ENCODE assay signal across 1 cellular context in the genomic region with DNA sequence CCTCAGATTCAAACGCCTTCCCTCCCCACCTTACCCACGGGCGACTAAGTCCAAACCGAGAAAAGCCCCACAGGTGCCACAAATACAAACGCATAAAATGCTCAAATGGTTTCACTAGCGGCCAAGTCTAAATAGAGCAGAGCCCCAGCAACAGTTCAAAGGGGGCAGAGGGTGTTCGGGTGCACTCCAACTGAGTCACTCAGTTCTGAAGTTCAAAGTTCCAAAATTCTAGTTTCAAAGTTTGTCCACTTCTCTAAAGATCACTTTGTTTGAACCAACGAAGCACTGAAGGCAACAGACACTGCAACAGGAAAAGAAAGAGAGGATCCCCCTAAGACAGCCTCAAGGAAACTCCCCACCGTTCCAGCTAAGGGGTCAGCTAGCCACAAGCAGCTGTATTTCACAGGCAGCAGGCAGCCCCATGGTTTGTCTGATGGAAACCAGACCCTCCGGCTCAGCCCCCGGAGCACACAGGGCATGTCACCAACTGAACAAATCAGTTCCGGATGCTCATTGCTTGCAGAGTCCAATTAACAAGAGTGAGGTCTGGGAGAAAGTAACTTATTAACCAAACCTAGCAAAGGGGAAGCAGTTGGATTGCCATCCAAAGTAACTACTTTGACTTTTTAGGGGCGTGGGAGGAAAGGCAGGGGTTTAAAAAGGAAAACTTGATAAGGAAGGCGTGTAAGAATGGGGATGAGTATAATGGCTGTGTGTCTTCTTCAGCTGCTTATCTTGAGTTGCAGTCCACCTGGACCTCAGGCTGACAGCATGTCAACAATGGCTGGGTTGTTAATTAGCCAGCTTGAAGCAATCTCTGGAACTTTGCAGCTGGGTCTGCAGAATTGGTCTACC.
TF ChIP-seq lines count a peak whose summit lies in the region.

No MANE protein-coding gene starts in this region.

TF ChIP-seq in HepG2, 621 proteins besides CTCF, POLR2A, EP300 and RAD21 (continued from another document and continues in another):
- TF ChIP-seq, protein P1, sequence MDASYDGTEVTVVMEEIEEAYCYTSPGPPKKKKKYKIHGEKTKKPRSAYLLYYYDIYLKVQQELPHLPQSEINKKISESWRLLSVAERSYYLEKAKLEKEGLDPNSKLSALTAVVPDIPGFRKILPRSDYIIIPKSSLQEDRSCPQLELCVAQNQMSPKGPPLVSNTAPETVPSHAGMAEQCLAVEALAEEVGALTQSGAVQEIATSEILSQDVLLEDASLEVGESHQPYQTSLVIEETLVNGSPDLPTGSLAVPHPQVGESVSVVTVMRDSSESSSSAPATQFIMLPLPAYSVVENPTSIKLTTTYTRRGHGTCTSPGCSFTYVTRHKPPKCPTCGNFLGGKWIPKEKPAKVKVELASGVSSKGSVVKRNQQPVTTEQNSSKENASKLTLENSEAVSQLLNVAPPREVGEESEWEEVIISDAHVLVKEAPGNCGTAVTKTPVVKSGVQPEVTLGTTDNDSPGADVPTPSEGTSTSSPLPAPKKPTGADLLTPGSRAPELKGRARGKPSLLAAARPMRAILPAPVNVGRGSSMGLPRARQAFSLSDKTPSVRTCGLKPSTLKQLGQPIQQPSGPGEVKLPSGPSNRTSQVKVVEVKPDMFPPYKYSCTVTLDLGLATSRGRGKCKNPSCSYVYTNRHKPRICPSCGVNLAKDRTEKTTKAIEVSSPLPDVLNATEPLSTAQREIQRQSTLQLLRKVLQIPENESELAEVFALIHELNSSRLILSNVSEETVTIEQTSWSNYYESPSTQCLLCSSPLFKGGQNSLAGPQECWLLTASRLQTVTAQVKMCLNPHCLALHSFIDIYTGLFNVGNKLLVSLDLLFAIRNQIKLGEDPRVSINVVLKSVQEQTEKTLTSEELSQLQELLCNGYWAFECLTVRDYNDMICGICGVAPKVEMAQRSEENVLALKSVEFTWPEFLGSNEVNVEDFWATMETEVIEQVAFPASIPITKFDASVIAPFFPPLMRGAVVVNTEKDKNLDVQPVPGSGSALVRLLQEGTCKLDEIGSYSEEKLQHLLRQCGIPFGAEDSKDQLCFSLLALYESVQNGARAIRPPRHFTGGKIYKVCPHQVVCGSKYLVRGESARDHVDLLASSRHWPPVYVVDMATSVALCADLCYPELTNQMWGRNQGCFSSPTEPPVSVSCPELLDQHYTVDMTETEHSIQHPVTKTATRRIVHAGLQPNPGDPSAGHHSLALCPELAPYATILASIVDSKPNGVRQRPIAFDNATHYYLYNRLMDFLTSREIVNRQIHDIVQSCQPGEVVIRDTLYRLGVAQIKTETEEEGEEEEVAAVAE (CRISPR knock-in tag; IDR thresholded peaks at IDR 0.05; ENCODE audit: borderline replicate concordance), result peak; percentile 62; the same call in 1 of the 2 replicates
- peak; percentile 50; the same call in 1 of the 2 replicates for TF ChIP-seq IRF2 (CRISPR knock-in tag; IDR thresholded peaks at IDR 0.05)
- TF ChIP-seq CCAR2 (optimal IDR thresholded peaks at IDR 0.05; ENCODE audit: low read depth, low read length), result no peak
- TF ChIP-seq ZBTB7B (CRISPR knock-in tag; IDR thresholded peaks at IDR 0.05), result peak; percentile 78; the same call in 1 of the 2 replicates
- TF ChIP-seq BCL6 (CRISPR knock-in tag; IDR thresholded peaks at IDR 0.05), result peak; percentile 56
- TF ChIP-seq SIN3A (IDR thresholded peaks at IDR 0.05; ENCODE audit: borderline replicate concordance, low read depth, low read length), result peak; percentile 74; the same call in 1 of the 2 replicates
- TF ChIP-seq SP1 (IDR thresholded peaks at IDR 0.05), result no peak
- TF ChIP-seq SP1 (CRISPR knock-in tag; IDR thresholded peaks at IDR 0.05), result no peak
- peak; percentile 39; the same call in 1 of the 2 replicates for TF ChIP-seq RXRA (CRISPR knock-in tag; IDR thresholded peaks at IDR 0.05)
- TF ChIP-seq, protein P2, sequence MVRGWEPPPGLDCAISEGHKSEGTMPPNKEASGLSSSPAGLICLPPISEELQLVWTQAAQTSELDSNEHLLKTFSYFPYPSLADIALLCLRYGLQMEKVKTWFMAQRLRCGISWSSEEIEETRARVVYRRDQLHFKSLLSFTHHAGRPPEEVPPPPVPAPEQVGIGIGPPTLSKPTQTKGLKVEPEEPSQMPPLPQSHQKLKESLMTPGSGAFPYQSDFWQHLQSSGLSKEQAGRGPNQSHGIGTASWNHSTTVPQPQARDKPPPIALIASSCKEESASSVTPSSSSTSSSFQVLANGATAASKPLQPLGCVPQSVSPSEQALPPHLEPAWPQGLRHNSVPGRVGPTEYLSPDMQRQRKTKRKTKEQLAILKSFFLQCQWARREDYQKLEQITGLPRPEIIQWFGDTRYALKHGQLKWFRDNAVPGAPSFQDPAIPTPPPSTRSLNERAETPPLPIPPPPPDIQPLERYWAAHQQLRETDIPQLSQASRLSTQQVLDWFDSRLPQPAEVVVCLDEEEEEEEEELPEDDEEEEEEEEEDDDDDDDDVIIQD (CRISPR knock-in tag; IDR thresholded peaks at IDR 0.05; ENCODE audit: low read depth), result peak; percentile 74
- TF ChIP-seq, protein P3, sequence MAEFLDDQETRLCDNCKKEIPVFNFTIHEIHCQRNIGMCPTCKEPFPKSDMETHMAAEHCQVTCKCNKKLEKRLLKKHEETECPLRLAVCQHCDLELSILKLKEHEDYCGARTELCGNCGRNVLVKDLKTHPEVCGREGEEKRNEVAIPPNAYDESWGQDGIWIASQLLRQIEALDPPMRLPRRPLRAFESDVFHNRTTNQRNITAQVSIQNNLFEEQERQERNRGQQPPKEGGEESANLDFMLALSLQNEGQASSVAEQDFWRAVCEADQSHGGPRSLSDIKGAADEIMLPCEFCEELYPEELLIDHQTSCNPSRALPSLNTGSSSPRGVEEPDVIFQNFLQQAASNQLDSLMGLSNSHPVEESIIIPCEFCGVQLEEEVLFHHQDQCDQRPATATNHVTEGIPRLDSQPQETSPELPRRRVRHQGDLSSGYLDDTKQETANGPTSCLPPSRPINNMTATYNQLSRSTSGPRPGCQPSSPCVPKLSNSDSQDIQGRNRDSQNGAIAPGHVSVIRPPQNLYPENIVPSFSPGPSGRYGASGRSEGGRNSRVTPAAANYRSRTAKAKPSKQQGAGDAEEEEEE (CRISPR knock-in tag; IDR thresholded peaks at IDR 0.05; ENCODE audit: borderline replicate concordance), result no peak
- TF ChIP-seq NR1H2 (CRISPR knock-in tag; IDR thresholded peaks at IDR 0.05; ENCODE audit: borderline replicate concordance, low read depth), result no peak
- TF ChIP-seq, protein P4, sequence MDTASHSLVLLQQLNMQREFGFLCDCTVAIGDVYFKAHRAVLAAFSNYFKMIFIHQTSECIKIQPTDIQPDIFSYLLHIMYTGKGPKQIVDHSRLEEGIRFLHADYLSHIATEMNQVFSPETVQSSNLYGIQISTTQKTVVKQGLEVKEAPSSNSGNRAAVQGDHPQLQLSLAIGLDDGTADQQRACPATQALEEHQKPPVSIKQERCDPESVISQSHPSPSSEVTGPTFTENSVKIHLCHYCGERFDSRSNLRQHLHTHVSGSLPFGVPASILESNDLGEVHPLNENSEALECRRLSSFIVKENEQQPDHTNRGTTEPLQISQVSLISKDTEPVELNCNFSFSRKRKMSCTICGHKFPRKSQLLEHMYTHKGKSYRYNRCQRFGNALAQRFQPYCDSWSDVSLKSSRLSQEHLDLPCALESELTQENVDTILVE (CRISPR knock-in tag; IDR thresholded peaks at IDR 0.05), result peak; percentile 75; the same call in 1 of the 2 replicates
- TF ChIP-seq, protein P5, sequence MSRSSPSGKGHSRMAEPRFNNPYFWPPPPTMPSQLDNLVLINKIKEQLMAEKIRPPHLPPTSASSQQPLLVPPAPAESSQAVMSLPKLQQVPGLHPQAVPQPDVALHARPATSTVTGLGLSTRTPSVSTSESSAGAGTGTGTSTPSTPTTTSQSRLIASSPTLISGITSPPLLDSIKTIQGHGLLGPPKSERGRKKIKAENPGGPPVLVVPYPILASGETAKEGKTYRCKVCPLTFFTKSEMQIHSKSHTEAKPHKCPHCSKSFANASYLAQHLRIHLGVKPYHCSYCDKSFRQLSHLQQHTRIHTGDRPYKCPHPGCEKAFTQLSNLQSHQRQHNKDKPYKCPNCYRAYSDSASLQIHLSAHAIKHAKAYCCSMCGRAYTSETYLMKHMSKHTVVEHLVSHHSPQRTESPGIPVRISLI (CRISPR knock-in tag; IDR thresholded peaks at IDR 0.05; ENCODE audit: borderline replicate concordance), result no peak
- 0 out of 2 replicates have a peak, but pooled peaks have one; percentile 72 for TF ChIP-seq ZNF510 (CRISPR knock-in tag; IDR thresholded peaks at IDR 0.05; ENCODE audit: low read depth)
- no peak for TF ChIP-seq NFIB (CRISPR knock-in tag; IDR thresholded peaks at IDR 0.05; ENCODE audit: borderline replicate concordance)
- TF ChIP-seq ESRRA (CRISPR knock-in tag; IDR thresholded peaks at IDR 0.05; ENCODE audit: low read depth), result no peak
- no peak for TF ChIP-seq ZNF672 (CRISPR knock-in tag; IDR thresholded peaks at IDR 0.05)
- TF ChIP-seq, protein P6, sequence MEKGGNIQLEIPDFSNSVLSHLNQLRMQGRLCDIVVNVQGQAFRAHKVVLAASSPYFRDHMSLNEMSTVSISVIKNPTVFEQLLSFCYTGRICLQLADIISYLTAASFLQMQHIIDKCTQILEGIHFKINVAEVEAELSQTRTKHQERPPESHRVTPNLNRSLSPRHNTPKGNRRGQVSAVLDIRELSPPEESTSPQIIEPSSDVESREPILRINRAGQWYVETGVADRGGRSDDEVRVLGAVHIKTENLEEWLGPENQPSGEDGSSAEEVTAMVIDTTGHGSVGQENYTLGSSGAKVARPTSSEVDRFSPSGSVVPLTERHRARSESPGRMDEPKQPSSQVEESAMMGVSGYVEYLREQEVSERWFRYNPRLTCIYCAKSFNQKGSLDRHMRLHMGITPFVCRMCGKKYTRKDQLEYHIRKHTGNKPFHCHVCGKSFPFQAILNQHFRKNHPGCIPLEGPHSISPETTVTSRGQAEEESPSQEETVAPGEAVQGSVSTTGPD (CRISPR knock-in tag; IDR thresholded peaks at IDR 0.05), result no peak
- 0 out of 2 replicates have a peak, but pooled peaks have one; percentile 47 for TF ChIP-seq ZNF775 (CRISPR knock-in tag; IDR thresholded peaks at IDR 0.05; ENCODE audit: borderline replicate concordance)
- TF ChIP-seq U2AF1 (optimal IDR thresholded peaks at IDR 0.05; ENCODE audit: low read depth, low read length), result no peak
- TF ChIP-seq, protein P7, sequence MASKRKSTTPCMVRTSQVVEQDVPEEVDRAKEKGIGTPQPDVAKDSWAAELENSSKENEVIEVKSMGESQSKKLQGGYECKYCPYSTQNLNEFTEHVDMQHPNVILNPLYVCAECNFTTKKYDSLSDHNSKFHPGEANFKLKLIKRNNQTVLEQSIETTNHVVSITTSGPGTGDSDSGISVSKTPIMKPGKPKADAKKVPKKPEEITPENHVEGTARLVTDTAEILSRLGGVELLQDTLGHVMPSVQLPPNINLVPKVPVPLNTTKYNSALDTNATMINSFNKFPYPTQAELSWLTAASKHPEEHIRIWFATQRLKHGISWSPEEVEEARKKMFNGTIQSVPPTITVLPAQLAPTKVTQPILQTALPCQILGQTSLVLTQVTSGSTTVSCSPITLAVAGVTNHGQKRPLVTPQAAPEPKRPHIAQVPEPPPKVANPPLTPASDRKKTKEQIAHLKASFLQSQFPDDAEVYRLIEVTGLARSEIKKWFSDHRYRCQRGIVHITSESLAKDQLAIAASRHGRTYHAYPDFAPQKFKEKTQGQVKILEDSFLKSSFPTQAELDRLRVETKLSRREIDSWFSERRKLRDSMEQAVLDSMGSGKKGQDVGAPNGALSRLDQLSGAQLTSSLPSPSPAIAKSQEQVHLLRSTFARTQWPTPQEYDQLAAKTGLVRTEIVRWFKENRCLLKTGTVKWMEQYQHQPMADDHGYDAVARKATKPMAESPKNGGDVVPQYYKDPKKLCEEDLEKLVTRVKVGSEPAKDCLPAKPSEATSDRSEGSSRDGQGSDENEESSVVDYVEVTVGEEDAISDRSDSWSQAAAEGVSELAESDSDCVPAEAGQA (IDR thresholded peaks at IDR 0.05; ENCODE audit: low read depth), result 0 out of 2 replicates have a peak, but pooled peaks have one; percentile 22
- TF ChIP-seq, protein P7 (CRISPR knock-in tag; IDR thresholded peaks at IDR 0.05; ENCODE audit: borderline replicate concordance), result no peak
- TF ChIP-seq SUZ12 (IDR thresholded peaks at IDR 0.05; ENCODE audit: low read depth, low read length), result no peak
- TF ChIP-seq REL (CRISPR knock-in tag; conservative IDR thresholded peaks at IDR 0.05), result no peak
- TF ChIP-seq SIX1 (CRISPR knock-in tag; IDR thresholded peaks at IDR 0.05; ENCODE audit: borderline replicate concordance), result peak; percentile 51
- peak; percentile 66; the same call in 1 of the 2 replicates for TF ChIP-seq ZNF605 (CRISPR knock-in tag; IDR thresholded peaks at IDR 0.05)
- no peak; the same call in 1 of the 2 replicates for TF ChIP-seq ZNF747 (CRISPR knock-in tag; IDR thresholded peaks at IDR 0.05; ENCODE audit: borderline replicate concordance)
- TF ChIP-seq, protein P8, sequence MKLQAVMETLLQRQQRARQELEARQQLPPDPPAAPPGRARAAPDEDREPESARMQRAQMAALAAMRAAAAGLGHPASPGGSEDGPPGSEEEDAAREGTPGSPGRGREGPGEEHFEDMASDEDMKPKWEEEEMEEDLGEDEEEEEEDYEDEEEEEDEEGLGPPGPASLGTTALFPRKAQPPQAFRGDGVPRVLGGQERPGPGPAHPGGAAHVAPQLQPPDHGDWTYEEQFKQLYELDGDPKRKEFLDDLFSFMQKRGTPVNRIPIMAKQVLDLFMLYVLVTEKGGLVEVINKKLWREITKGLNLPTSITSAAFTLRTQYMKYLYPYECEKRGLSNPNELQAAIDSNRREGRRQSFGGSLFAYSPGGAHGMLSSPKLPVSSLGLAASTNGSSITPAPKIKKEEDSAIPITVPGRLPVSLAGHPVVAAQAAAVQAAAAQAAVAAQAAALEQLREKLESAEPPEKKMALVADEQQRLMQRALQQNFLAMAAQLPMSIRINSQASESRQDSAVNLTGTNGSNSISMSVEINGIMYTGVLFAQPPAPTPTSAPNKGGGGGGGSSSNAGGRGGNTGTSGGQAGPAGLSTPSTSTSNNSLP (IDR thresholded peaks at IDR 0.05; ENCODE audit: low read depth, low read length), result 0 out of 2 replicates have a peak, but pooled peaks have one; percentile 45
